9 cellular contexts compared by ENCODE assay signal in the genomic region with DNA sequence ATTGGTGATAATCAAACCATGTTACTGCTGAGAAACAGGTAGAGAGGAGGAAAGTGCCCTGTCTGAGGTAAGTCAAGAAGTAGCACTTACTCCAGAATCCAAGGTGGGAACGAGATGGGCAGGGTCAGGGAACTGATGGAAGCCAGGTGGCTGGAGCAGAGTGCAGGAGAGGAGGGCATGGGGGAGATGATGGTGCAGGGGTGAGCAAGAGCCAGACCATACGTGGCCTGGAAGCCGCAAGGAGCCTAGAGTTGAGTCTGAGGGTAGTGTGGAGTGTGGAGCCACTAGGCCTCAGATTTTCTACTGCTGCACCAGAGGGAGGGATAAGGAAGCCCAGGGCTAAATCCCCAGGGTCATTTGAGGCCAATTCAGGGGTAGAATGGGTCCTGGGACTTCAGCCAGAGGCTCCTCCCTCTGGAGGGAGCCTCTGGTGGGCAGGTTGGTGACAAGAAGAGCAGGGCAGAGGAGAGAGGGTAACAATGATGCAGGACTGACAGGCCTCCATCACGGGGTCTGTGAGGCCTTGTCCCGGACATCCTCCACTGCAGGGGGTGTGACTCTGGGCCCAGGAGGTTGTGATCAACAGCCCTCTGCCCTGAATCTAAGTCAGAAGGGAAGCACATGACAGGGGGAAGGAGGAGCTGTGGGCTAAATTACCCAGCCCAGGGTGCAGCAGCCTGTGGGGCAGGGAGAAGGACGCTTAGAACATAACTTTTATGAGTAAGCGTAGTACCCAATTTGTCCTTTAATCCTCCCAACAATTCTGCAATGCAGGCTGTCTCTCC. TPM values are rescaled to one million over a fixed set of nuclear protein-coding genes. Genes with fewer than 3 reads are reported as not detected.
A peak's percentile ranks its signal among the peaks of the same experiment; 100 is the strongest.
DNase-seq lines count a peak whose midpoint lies in the region; ATAC-seq and TF ChIP-seq lines count a peak whose summit lies in the region.
"Had no signal": no experiment of that assay in that cellular context is flagged by ENCODE, and none has a peak within 500 bp of the region (broad histone marks: within the 10 kb centered on the region; RNA-seq: fewer than 3 reads in every experiment).

No MANE protein-coding gene starts in this region.

- ATAC-seq in esophagus mucosa (peak; percentile 31), HG03139 (IDR thresholded peaks at IDR 0.05; ENCODE audit: unreplicated experiment) (no peak), GM18519 (IDR thresholded peaks at IDR 0.05; ENCODE audit: low FRiP score, unreplicated experiment) (no peak), HG02885 (IDR thresholded peaks at IDR 0.05; ENCODE audit: poor library complexity, unreplicated experiment) (no peak), foreskin keratinocyte (no peak)

- H3K4me2 ChIP-seq in BLaER1 treated with 17β-estradiol and CSF1 and Interleukin-3, amounts not matched to agents 10 nM and 100 nM = peak overlapping the region; percentile 67 to 91 (median 81)

- peak overlapping the region; percentile 56 to 83 (median 77) for H3K27ac ChIP-seq in BLaER1 treated with 17β-estradiol and CSF1 and Interleukin-3, amounts not matched to agents 10 nM and 100 nM
- no peak overlapping the region for H3K27ac ChIP-seq in foreskin keratinocyte

- H3K9me3 ChIP-seq in BLaER1 treated with 17β-estradiol and CSF1 and Interleukin-3, amounts not matched to agents 10 nM and 100 nM (replicated peaks in 1 of 11) = no peaks in the 10 kb centered on the region

- H3K9ac ChIP-seq in BLaER1 treated with 17β-estradiol and CSF1 and Interleukin-3, amounts not matched to agents 10 nM and 100 nM = peak overlapping the region; percentile 51 to 72 (median 63); a peak in 20 of 22 replicates

- peaks cover 22 to 58% (median 48%) of the 10 kb centered on the region in 11 experiments for H3K36me3 ChIP-seq in BLaER1 treated with 17β-estradiol and CSF1 and Interleukin-3, amounts not matched to agents 10 nM and 100 nM

- H3K4me1 ChIP-seq in BLaER1 treated with 17β-estradiol and CSF1 and Interleukin-3, amounts not matched to agents 10 nM and 100 nM = peaks cover 92 to 95% (median 94%) of the 10 kb centered on the region in 10 experiments
- H3K4me1 ChIP-seq in foreskin keratinocyte = peaks cover 10% of the 10 kb centered on the region

- DNase-seq in OCI-M1 (lab: John Stamatoyannopoulos, UW) (peak; percentile 70), occipital lobe (lab: John Stamatoyannopoulos, UW) (peak; percentile 26), foreskin keratinocyte (no peak)

- H3K4me3 ChIP-seq in BLaER1 treated with 17β-estradiol and CSF1 and Interleukin-3, amounts not matched to agents 10 nM and 100 nM = peak overlapping the region in 2 of 10 experiments; percentile 16 to 21; a peak in 1 of 20 replicates

- H4K20me1 ChIP-seq in BLaER1 treated with 17β-estradiol and CSF1 and Interleukin-3, amounts not matched to agents 10 nM and 100 nM = peaks cover 0 to 17% (median 0%) of the 10 kb centered on the region in 11 experiments; a peak in 3 of 22 replicates

- no peaks in the 10 kb centered on the region for H3K27me3 ChIP-seq in BLaER1 treated with 17β-estradiol and CSF1 and Interleukin-3, amounts not matched to agents 10 nM and 100 nM
- H3K27me3 ChIP-seq in foreskin keratinocyte = no peaks in the 10 kb centered on the region

- no peak for TF ChIP-seq CTCF in foreskin keratinocyte (conservative IDR thresholded peaks at IDR 0.05)

RNA-seq across cellular contexts. Expression of gene COX4I2, which starts 28.7 kb away (rescaled TPM):
- total RNA-seq in esophagus mucosa = 0.96 TPM
- total RNA-seq in occipital lobe = not detected
- not detected in 2 replicates for total RNA-seq in foreskin keratinocyte
- polyA plus RNA-seq in foreskin keratinocyte = not detected in 2 replicates
- total RNA-seq: renal cortical epithelial cell had no signal

RNA-seq across cellular contexts. Expression of gene BCL2L1, which starts 56.2 kb away (rescaled TPM):
- total RNA-seq in esophagus mucosa (76.6 TPM), occipital lobe (42.6 TPM), foreskin keratinocyte (114 and 136 TPM in 2 replicates)
- 106 and 115 TPM in 2 replicates for polyA plus RNA-seq in foreskin keratinocyte

Comparison
In these comparisons a context has a peak if more than half of its experiments do, and no peak if none do; other contexts are left out.
1. DNase-seq: peak in OCI-M1 (single experiment) and occipital lobe (single experiment); none in foreskin keratinocyte (0 of 2).